In the genomic region with DNA sequence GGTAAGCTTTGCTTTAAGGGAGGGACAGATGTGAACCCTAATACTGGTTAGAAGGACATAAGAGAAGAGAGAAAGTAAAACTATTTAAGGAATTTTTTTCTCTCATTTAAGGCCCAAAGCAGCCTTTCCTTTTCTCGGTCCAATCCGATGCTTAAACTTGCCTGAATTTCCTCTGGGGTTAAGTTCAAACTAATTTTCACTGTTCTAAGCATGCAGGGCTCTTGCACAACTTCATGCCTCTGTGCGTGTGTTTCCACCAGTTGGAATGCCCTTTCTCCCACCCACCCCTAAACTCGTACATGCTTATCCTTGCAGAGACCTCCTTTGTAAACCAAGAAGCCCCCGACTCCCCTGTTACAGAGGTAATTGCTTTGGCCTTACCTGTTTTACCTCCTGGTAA, we compare ENCODE assay signal across 1 cellular context.
TF ChIP-seq lines count a peak whose summit lies in the region.

No MANE protein-coding gene starts in this region.

TF ChIP-seq in H1, 55 proteins besides CTCF, POLR2A, EP300 and RAD21 (continued from another document):
- TF ChIP-seq HDAC2 (IDR thresholded peaks at IDR 0.05; ENCODE audit: borderline replicate concordance in 1 of 2, low read depth in 2 of 2, low read length in 2 of 2): no peak
